In genomic region chr10:12180221-12180974, GRCh38 we compare ENCODE assay signal across 15 cellular contexts. TPM values are rescaled to one million over a fixed set of nuclear protein-coding genes. Genes with fewer than 3 reads are reported as not detected.
A peak's percentile ranks its signal among the peaks of the same experiment; 100 is the strongest.
DNase-seq lines count a peak whose midpoint lies in the region; ATAC-seq and TF ChIP-seq lines count a peak whose summit lies in the region.
"Had no signal": no experiment of that assay in that cellular context is flagged by ENCODE, and none has a peak within 500 bp of the region (broad histone marks: within the 10 kb centered on the region; RNA-seq: fewer than 3 reads in every experiment).

No MANE protein-coding gene starts in this region.

- H3K27me3 Mint-ChIP-seq in CD4-positive, CD25-positive, alpha-beta regulatory T cell = no peaks in the 10 kb centered on the region
- H3K27me3 Mint-ChIP-seq in H9 (ENCODE audit: low read depth) = no peaks in the 10 kb centered on the region; the same call in 1 of the 2 replicates
- no peaks in the 10 kb centered on the region for H3K27me3 Mint-ChIP-seq in activated naive CD8-positive, alpha-beta T cell

- no peak overlapping the region for H2AK5ac ChIP-seq in H9 (ENCODE audit: insufficient read length, low read length)
- no peak overlapping the region for H2AK5ac ChIP-seq in trophoblast cell (ENCODE audit: low read length)

- no peak overlapping the region for H2BK12ac ChIP-seq in H9 (ENCODE audit: insufficient read length, low read depth, low read length)
- H2BK12ac ChIP-seq in trophoblast cell (ENCODE audit: low read length) = no peak overlapping the region

- TF ChIP-seq CTCF in H9 (conservative IDR thresholded peaks at IDR 0.05) = peak; percentile 36; the same call in 2 of the 3 replicates
- no peak for TF ChIP-seq CTCF in WERI-Rb-1 (IDR thresholded peaks at IDR 0.05; ENCODE audit: low read depth, low read length)

- H3K14ac ChIP-seq in H9 (ENCODE audit: insufficient read depth, low read length) = no peak overlapping the region
- no peak overlapping the region for H3K14ac ChIP-seq in trophoblast cell (ENCODE audit: low read length)

- peak overlapping the region; percentile 71 for H3K27ac ChIP-seq in CD4-positive, CD25-positive, alpha-beta regulatory T cell (ENCODE audit: insufficient read depth, low read length, poor library complexity, severe bottlenecking)
- H3K27ac ChIP-seq in H9 (ENCODE audit: insufficient read length, low read depth, low read length) (peak overlapping the region; percentile 14), trophoblast cell (ENCODE audit: low read depth, low read length) (no peak overlapping the region), WERI-Rb-1 (no peak overlapping the region)

- H3K4me2 ChIP-seq in H9 (ENCODE audit: insufficient read depth, insufficient read length, low read length) = no peak overlapping the region
- no peak overlapping the region for H3K4me2 ChIP-seq in trophoblast cell (ENCODE audit: low read length)
- H3K4me2 ChIP-seq: SK-N-SH had no signal

- no peaks in the 10 kb centered on the region for H3K79me2 ChIP-seq in H9 (ENCODE audit: insufficient read depth, low read length)
- no peaks in the 10 kb centered on the region for H3K79me2 ChIP-seq in trophoblast cell (ENCODE audit: control insufficient read depth, insufficient read depth, low read length, poor library complexity)

- no peaks in the 10 kb centered on the region for H3K9me3 Mint-ChIP-seq in CD4-positive, CD25-positive, alpha-beta regulatory T cell
- H3K9me3 Mint-ChIP-seq in H9 = no peaks in the 10 kb centered on the region
- H3K9me3 Mint-ChIP-seq in activated naive CD8-positive, alpha-beta T cell (ENCODE audit: low read depth) = no peaks in the 10 kb centered on the region

- no peak overlapping the region for H3T11ph ChIP-seq in H9 (ENCODE audit: low read length)

- no peaks in the 10 kb centered on the region for H3K79me1 ChIP-seq in H9 (ENCODE audit: insufficient read depth, low read depth, low read length, poor library complexity, severe bottlenecking)
- H3K79me1 ChIP-seq in trophoblast cell (ENCODE audit: low read length) = no peaks in the 10 kb centered on the region

- peaks cover 22% of the 10 kb centered on the region for H3K36me3 Mint-ChIP-seq in CD4-positive, CD25-positive, alpha-beta regulatory T cell
- peaks cover 12 to 62% (median 34%) of the 10 kb centered on the region in 3 experiments for H3K36me3 Mint-ChIP-seq in H9 (ENCODE audit: insufficient read depth in 1 of 3, low read depth in 3 of 3)
- peaks cover 14% of the 10 kb centered on the region for H3K36me3 Mint-ChIP-seq in activated naive CD8-positive, alpha-beta T cell

- H3K23ac ChIP-seq in H9 (ENCODE audit: insufficient read length, low read depth, low read length) (no peak overlapping the region), trophoblast cell (ENCODE audit: low read length) (no peak overlapping the region)

- H3K4me3 Mint-ChIP-seq in CD4-positive, CD25-positive, alpha-beta regulatory T cell = peak overlapping the region in 1 of 4 donors; percentile 73
- H3K4me3 Mint-ChIP-seq in H9 = no peak overlapping the region; a peak in 1 of 5 replicates
- H3K4me3 Mint-ChIP-seq in activated naive CD8-positive, alpha-beta T cell = peak overlapping the region; percentile 42

- H4K20me1 ChIP-seq in H9 (ENCODE audit: control insufficient read depth, insufficient read depth, insufficient read length) = no peaks in the 10 kb centered on the region

- H4K5ac ChIP-seq in H9 (ENCODE audit: insufficient read length, low read depth, low read length) = no peak overlapping the region

- H2BK5ac ChIP-seq in H9 (ENCODE audit: insufficient read length, low read length) = no peak overlapping the region
- no peak overlapping the region for H2BK5ac ChIP-seq in trophoblast cell (ENCODE audit: low read depth, low read length, poor library complexity)

- no peak overlapping the region for H4K91ac ChIP-seq in H9 (ENCODE audit: insufficient read length, low read depth, low read length)
- no peak overlapping the region for H4K91ac ChIP-seq in trophoblast cell (ENCODE audit: low read depth, low read length)

- H4K8ac ChIP-seq in H9 (replicated peaks; ENCODE audit: insufficient read length, low read depth, low read length) (no peak overlapping the region), trophoblast cell (ENCODE audit: low read depth, low read length) (no peak overlapping the region)

- H3K9ac ChIP-seq in H9 (ENCODE audit: extremely low read depth, insufficient read length, low read length) = no peak overlapping the region
- H3K9ac ChIP-seq in trophoblast cell (ENCODE audit: low read length) = no peak overlapping the region
- H3K9ac ChIP-seq: SK-N-SH had no signal

- peak overlapping the region; percentile 57 for H3K4me3 ChIP-seq in CD4-positive, CD25-positive, alpha-beta regulatory T cell (ENCODE audit: low read depth, low read length)
- H3K4me3 ChIP-seq in trophoblast cell (ENCODE audit: low read depth, low read length) (no peak overlapping the region), WERI-Rb-1 (ENCODE audit: low read depth, low read length) (no peak overlapping the region)

- no peak overlapping the region for H3K18ac ChIP-seq in H9 (ENCODE audit: insufficient read length, low read depth, low read length)
- no peak overlapping the region for H3K18ac ChIP-seq in trophoblast cell (ENCODE audit: low read length)

- H3K56ac ChIP-seq in H9 (ENCODE audit: insufficient read length, low read depth, low read length) = no peak overlapping the region

- peaks cover 39% of the 10 kb centered on the region for H3K36me3 ChIP-seq in CD4-positive, CD25-positive, alpha-beta regulatory T cell (ENCODE audit: control insufficient read depth, insufficient read depth, low read length)
- peaks cover 21 to 26% of the 10 kb centered on the region in 2 experiments for H3K36me3 ChIP-seq in trophoblast cell (ENCODE audit: control insufficient read depth in 1 of 2, insufficient read depth in 2 of 2, low read length in 2 of 2)
- no peaks in the 10 kb centered on the region for H3K36me3 ChIP-seq in WERI-Rb-1

- peaks cover 16% of the 10 kb centered on the region for H3K4me1 ChIP-seq in CD4-positive, CD25-positive, alpha-beta regulatory T cell (ENCODE audit: control insufficient read depth, insufficient read depth, low read length, poor library complexity, severe bottlenecking)
- H3K4me1 ChIP-seq in H9 (ENCODE audit: insufficient read depth, low read length) = peaks cover 9% of the 10 kb centered on the region; the same call in 1 of the 2 replicates
- no peaks in the 10 kb centered on the region for H3K4me1 ChIP-seq in trophoblast cell (ENCODE audit: control insufficient read depth in 1 of 2, insufficient read depth in 2 of 2, low read length in 2 of 2)

- no peaks in the 10 kb centered on the region for H3K27me3 ChIP-seq in CD4-positive, CD25-positive, alpha-beta regulatory T cell (ENCODE audit: control insufficient read depth, insufficient read depth, low read length)
- H3K27me3 ChIP-seq in H9 (ENCODE audit: insufficient read depth, low read length) (no peaks in the 10 kb centered on the region), trophoblast cell (ENCODE audit: insufficient read depth, low read length) (no peaks in the 10 kb centered on the region), WERI-Rb-1 (ENCODE audit: insufficient read depth, low read depth, severe bottlenecking) (no peaks in the 10 kb centered on the region)

- H3K9me3 ChIP-seq in CD4-positive, CD25-positive, alpha-beta regulatory T cell (ENCODE audit: control insufficient read depth in 2 of 2, low read length in 2 of 2) = no peaks in the 10 kb centered on the region
- H3K9me3 ChIP-seq in H9 (ENCODE audit: control insufficient read depth, low read depth, low read length) (no peaks in the 10 kb centered on the region), trophoblast cell (ENCODE audit: insufficient read depth, low read depth, low read length) (no peaks in the 10 kb centered on the region), WERI-Rb-1 (ENCODE audit: severe bottlenecking) (no peaks in the 10 kb centered on the region)
- H3K9me3 ChIP-seq: SK-N-SH had no signal

- H2BK20ac ChIP-seq in H9 (ENCODE audit: low read depth, low read length, poor library complexity, severe bottlenecking) = no peak overlapping the region

- no peak for DNase-seq in CD4-positive, CD25-positive, alpha-beta regulatory T cell
- DNase-seq in H9 (peak; percentile 45), iPS-NIHi7 (ENCODE audit: extremely low spot score) (peak; percentile 48), trophoblast cell (no peak), WERI-Rb-1 (no peak)
- DNase-seq: activated CD4-positive, CD25-positive, alpha-beta regulatory T cell; kidney glomerular epithelial cell; NCI-H1105 treated with DMSO at 0.1 percent for 48 hours; NCI-H446; OCI-M1; SK-N-SH had no signal

- H2BK15ac ChIP-seq in H9 (ENCODE audit: low read depth, low read length) = no peak overlapping the region

- no peak overlapping the region for H4K12ac ChIP-seq in trophoblast cell (ENCODE audit: low read depth, low read length)

- H2AFZ ChIP-seq in H9 (ENCODE audit: low read length) = no peak overlapping the region
- no peak overlapping the region for H2AFZ ChIP-seq in trophoblast cell (ENCODE audit: insufficient read depth, low read length, poor library complexity)

- H3K27ac Mint-ChIP-seq in CD4-positive, CD25-positive, alpha-beta regulatory T cell = peak overlapping the region; percentile 91 to 97 (median 92)
- peak overlapping the region; percentile 28 to 95 (median 57); a peak in 6 of 7 replicates for H3K27ac Mint-ChIP-seq in H9
- peak overlapping the region; percentile 84 for H3K27ac Mint-ChIP-seq in activated naive CD8-positive, alpha-beta T cell

- H2BK120ac ChIP-seq in H9 (ENCODE audit: low read depth, low read length, poor library complexity, severe bottlenecking) (no peak overlapping the region), trophoblast cell (ENCODE audit: insufficient read depth, low read length, poor library complexity) (no peak overlapping the region)

- WGBS in H9 (ENCODE audit: extremely low coverage, insufficient read length, low lambda C conversion rate) = no CpG with 5 or more reads among the region's 9 CpGs
- WGBS in trophoblast cell (ENCODE audit: extremely low coverage, insufficient coverage, insufficient read length) = no CpG with 5 or more reads among the region's 9 CpGs

- H3K4ac ChIP-seq in H9 (ENCODE audit: low read depth, low read length) (no peak overlapping the region), trophoblast cell (ENCODE audit: low read depth, low read length) (no peak overlapping the region)

- ATAC-seq in CD4-positive, CD25-positive, alpha-beta regulatory T cell (ENCODE audit: low read depth in 2 of 2) = no peak
- ATAC-seq in GM18870 (IDR thresholded peaks at IDR 0.05; ENCODE audit: unreplicated experiment) (no peak), SK-N-SH treated with all-trans-retinoic acid at 6 μM for 48 hours (no peak; the same call in 2 of the 3 replicates)
- ATAC-seq: HepG2 had no signal

- peaks cover 14 to 31% (median 20%) of the 10 kb centered on the region in 4 donors for H3K4me1 Mint-ChIP-seq in CD4-positive, CD25-positive, alpha-beta regulatory T cell
- H3K4me1 Mint-ChIP-seq in H9 = peaks cover 23 to 27% of the 10 kb centered on the region in 2 experiments
- peaks cover 26% of the 10 kb centered on the region for H3K4me1 Mint-ChIP-seq in activated naive CD8-positive, alpha-beta T cell (ENCODE audit: low read depth)

- no peaks in the 10 kb centered on the region for H3K23me2 ChIP-seq in H9 (ENCODE audit: insufficient read length, low read depth, low read length, poor library complexity, severe bottlenecking)

RNA-seq across cellular contexts. Expression of gene NUDT5, which starts 15.3 kb away (rescaled TPM):
- 38.1 TPM for total RNA-seq in CD4-positive, CD25-positive, alpha-beta regulatory T cell
- polyA plus RNA-seq in CD4-positive, CD25-positive, alpha-beta regulatory T cell = 100 to 1,000 TPM in 1 of 4 donors, 10 to 100 TPM in 3; 71.5 to 103 (median 89.7) TPM
- 109 and 117 TPM in 2 replicates for total RNA-seq in H9 (2021)
- 69.0 and 70.2 TPM in 2 replicates for polyA plus RNA-seq in trophoblast cell (2013)

RNA-seq across cellular contexts. Expression of gene CDC123, which starts 15.6 kb away (rescaled TPM):
- total RNA-seq in CD4-positive, CD25-positive, alpha-beta regulatory T cell = 50.3 TPM
- polyA plus RNA-seq in CD4-positive, CD25-positive, alpha-beta regulatory T cell = 100 to 1,000 TPM in 3 of 4 donors, 10 to 100 TPM in 1; 91.1 to 111 (median 102) TPM
- 154 and 159 TPM in 2 replicates for total RNA-seq in H9 (2021)
- polyA plus RNA-seq in trophoblast cell (2013) = 95.4 and 98.0 TPM in 2 replicates

RNA-seq across cellular contexts. Expression of gene SEC61A2, which starts 50.9 kb away (rescaled TPM):
- 25.2 TPM for total RNA-seq in CD4-positive, CD25-positive, alpha-beta regulatory T cell
- 1 to 10 TPM; 1.6 to 5.4 (median 2.5) TPM for polyA plus RNA-seq in CD4-positive, CD25-positive, alpha-beta regulatory T cell
- 13.9 TPM in 2 replicates for total RNA-seq in H9 (2021)
- 9.5 and 9.9 TPM in 2 replicates for polyA plus RNA-seq in trophoblast cell (2013)

Comparison
In these comparisons a context has a peak if more than half of its experiments do, and no peak if none do; other contexts are left out.
1. DNase-seq: peak in H9 (single experiment) and iPS-NIHi7 (single experiment); none in CD4-positive, CD25-positive, alpha-beta regulatory T cell (0 of 3), trophoblast cell (0 of 2) and WERI-Rb-1 (single experiment).
2. H3K27ac ChIP-seq: peak in CD4-positive, CD25-positive, alpha-beta regulatory T cell (single experiment) and H9 (single experiment); none in trophoblast cell (single experiment) and WERI-Rb-1 (single experiment).
3. Peak in every context shown above with its lines, with median percentiles within 50 percentile points of each other: H3K27ac Mint-ChIP-seq.